ENCODE assay signal across 23 cellular contexts in the genomic region with DNA sequence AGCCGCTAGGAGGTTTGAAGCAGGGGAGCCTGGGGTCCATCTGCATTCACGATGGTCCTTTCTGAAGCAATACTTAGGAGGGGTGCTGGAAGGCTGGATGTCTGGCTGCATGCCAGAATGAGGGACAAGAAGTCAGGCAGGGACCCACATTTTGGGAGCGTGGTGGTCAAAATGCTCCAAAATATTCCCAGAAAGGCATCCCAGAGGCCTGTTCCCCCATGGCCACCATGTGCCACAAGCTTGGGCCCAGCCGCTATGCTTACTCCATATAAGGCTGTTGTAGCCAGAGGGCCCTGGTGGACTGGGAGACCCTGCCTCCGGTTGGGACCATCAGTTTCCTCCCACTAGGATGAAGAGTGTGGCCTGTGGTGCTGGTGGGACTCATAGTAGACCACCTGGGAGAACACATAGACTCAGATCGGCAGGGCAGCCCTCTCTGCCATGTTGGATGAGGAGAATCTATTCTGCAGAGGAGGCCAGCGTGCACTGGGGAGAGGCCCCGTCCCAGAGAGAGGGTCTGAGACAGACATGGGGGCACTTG. TPM values are rescaled to one million over a fixed set of nuclear protein-coding genes. Genes with fewer than 3 reads are reported as not detected.
DNase-seq lines count a peak whose midpoint lies in the region; ATAC-seq and TF ChIP-seq lines count a peak whose summit lies in the region.
"Had no signal": no experiment of that assay in that cellular context is flagged by ENCODE, and none has a peak within 500 bp of the region (broad histone marks: within the 10 kb centered on the region; RNA-seq: fewer than 3 reads in every experiment).

No MANE protein-coding gene starts in this region.

- ATAC-seq in lower lobe of right lung, result no peak
- no peak for ATAC-seq in sciatic nerve
- no peak for ATAC-seq in HG03378 (IDR thresholded peaks at IDR 0.05; ENCODE audit: unreplicated experiment)
- ATAC-seq in HG02938 (IDR thresholded peaks at IDR 0.05; ENCODE audit: unreplicated experiment), result no peak
- ATAC-seq: K562, Right ventricle myocardium inferior had no signal

- intact Hi-C loops in lower lobe of right lung (cut with DNase I), result no loop called here
- intact Hi-C loops in sciatic nerve (cut with DNase I), result no loop called here

- H2AFZ ChIP-seq in neural progenitor cell (replicated peaks), result no peak overlapping the region

- no peak overlapping the region for H3K4me2 ChIP-seq in neural progenitor cell

- H3K4me1 Mint-ChIP-seq in neural progenitor cell, result peaks cover 11% of the 10 kb centered on the region
- H3K4me1 Mint-ChIP-seq: nephron had no signal

- no peak overlapping the region for H3K9ac ChIP-seq in neural progenitor cell

- TF ChIP-seq CTCF in lower lobe of right lung (IDR thresholded peaks at IDR 0.05) (no peak), neural progenitor cell (IDR thresholded peaks at IDR 0.05) (no peak)

- DNase-seq in activated CD8-positive, alpha-beta memory T cell treated with anti-CD3 and anti-CD28 coated beads for 24 hours, result peak; percentile 40
- no peak for DNase-seq in activated CD8-positive, alpha-beta memory T cell treated with anti-CD3 and anti-CD28 coated beads, Interleukin-2, amount 50 U/mL, for 4 hours
- peak; percentile 30 for DNase-seq in activated CD8-positive, alpha-beta memory T cell treated with anti-CD3 and anti-CD28 coated beads, Interleukin-2, amount 50 U/mL, for 48 hours
- DNase-seq in lower lobe of right lung (peak; percentile 28), sciatic nerve (ENCODE audit: low spot score) (peak; percentile 53), neural progenitor cell (ENCODE audit: low spot score) (no peak)
- DNase-seq: 8988T, caudate nucleus, glutamatergic neuron, NCI-H1105 treated with DMSO at 0.1 percent for 48 hours, NCI-H2029 treated with DMSO at 0.1 percent for 48 hours, NCI-H226, NCI-H82, OCI-M1, T-helper 9 cell had no signal

- H3K27ac ChIP-seq in lower lobe of right lung (no peak overlapping the region), neural progenitor cell (no peak overlapping the region)

- no peak overlapping the region for H3K4me3 Mint-ChIP-seq in neural progenitor cell
- H3K4me3 Mint-ChIP-seq: activated naive CD8-positive, alpha-beta T cell; CD4-positive, alpha-beta T cell; mesothelial cell of epicardium; nephron had no signal

- no peaks in the 10 kb centered on the region for H3K27me3 ChIP-seq in lower lobe of right lung (ENCODE audit: low read depth)
- H3K27me3 ChIP-seq in neural progenitor cell, result no peaks in the 10 kb centered on the region

- H3K4me1 ChIP-seq in lower lobe of right lung, result no peaks in the 10 kb centered on the region
- no peaks in the 10 kb centered on the region for H3K4me1 ChIP-seq in neural progenitor cell

- no peaks in the 10 kb centered on the region for H4K20me1 ChIP-seq in neural progenitor cell (ENCODE audit: low read depth)

- no peaks in the 10 kb centered on the region for H3K36me3 Mint-ChIP-seq in neural progenitor cell
- H3K36me3 Mint-ChIP-seq: activated naive CD8-positive, alpha-beta T cell; mesothelial cell of epicardium had no signal

- H3K27ac Mint-ChIP-seq in neural progenitor cell, result no peak overlapping the region
- H3K27ac Mint-ChIP-seq: activated naive CD8-positive, alpha-beta T cell; CD4-positive, alpha-beta T cell; mesothelial cell of epicardium; nephron had no signal

- H3K9me3 Mint-ChIP-seq in neural progenitor cell, result no peaks in the 10 kb centered on the region
- H3K9me3 Mint-ChIP-seq: CD4-positive, alpha-beta T cell; mesothelial cell of epicardium; nephron had no signal

- no peaks in the 10 kb centered on the region for H3F3A ChIP-seq in neural progenitor cell (ENCODE audit: low read depth)

- no peak overlapping the region for H3K4me3 ChIP-seq in lower lobe of right lung
- no peak overlapping the region for H3K4me3 ChIP-seq in neural progenitor cell
- H3K4me3 ChIP-seq: K562 had no signal

- H3K9me3 ChIP-seq in lower lobe of right lung (no peaks in the 10 kb centered on the region), neural progenitor cell (ENCODE audit: low read depth) (no peaks in the 10 kb centered on the region)

- H3K79me2 ChIP-seq in neural progenitor cell (ENCODE audit: low read depth), result no peaks in the 10 kb centered on the region

- H3K27me3 Mint-ChIP-seq in neural progenitor cell (ENCODE audit: insufficient read depth, low read depth), result peaks cover 4% of the 10 kb centered on the region
- H3K27me3 Mint-ChIP-seq: activated naive CD8-positive, alpha-beta T cell; CD4-positive, alpha-beta T cell had no signal

- H3K36me3 ChIP-seq in lower lobe of right lung, result no peaks in the 10 kb centered on the region
- H3K36me3 ChIP-seq in neural progenitor cell, result no peaks in the 10 kb centered on the region

RNA-seq across cellular contexts. Expression of a gene that starts 3.6 kb away (rescaled TPM):
- total RNA-seq in lower lobe of right lung, result 6.0 TPM
- 3.0 TPM for total RNA-seq in sciatic nerve
- total RNA-seq in neural progenitor cell (ENCODE audit: low replicate concordance), result 0.95 and 2.4 TPM in 2 replicates
- total RNA-seq: K562 had no signal

RNA-seq across cellular contexts. Expression of a gene that starts 26.5 kb away (rescaled TPM):
- total RNA-seq in lower lobe of right lung (2.6 TPM), sciatic nerve (13.9 TPM), neural progenitor cell (ENCODE audit: low replicate concordance) (0.64 and 1.1 TPM in 2 replicates)

Comparison
In these comparisons a context has a peak if more than half of its experiments do, and no peak if none do; other contexts are left out.
1. DNase-seq: peak in activated CD8-positive, alpha-beta memory T cell treated with anti-CD3 and anti-CD28 coated beads for 24 hours (single experiment), activated CD8-positive, alpha-beta memory T cell treated with anti-CD3 and anti-CD28 coated beads, Interleukin-2, amount 50 U/mL, for 48 hours (single experiment), lower lobe of right lung (single experiment) and sciatic nerve (single experiment); none in activated CD8-positive, alpha-beta memory T cell treated with anti-CD3 and anti-CD28 coated beads, Interleukin-2, amount 50 U/mL, for 4 hours (single experiment) and neural progenitor cell (single experiment).